In the genomic region with DNA sequence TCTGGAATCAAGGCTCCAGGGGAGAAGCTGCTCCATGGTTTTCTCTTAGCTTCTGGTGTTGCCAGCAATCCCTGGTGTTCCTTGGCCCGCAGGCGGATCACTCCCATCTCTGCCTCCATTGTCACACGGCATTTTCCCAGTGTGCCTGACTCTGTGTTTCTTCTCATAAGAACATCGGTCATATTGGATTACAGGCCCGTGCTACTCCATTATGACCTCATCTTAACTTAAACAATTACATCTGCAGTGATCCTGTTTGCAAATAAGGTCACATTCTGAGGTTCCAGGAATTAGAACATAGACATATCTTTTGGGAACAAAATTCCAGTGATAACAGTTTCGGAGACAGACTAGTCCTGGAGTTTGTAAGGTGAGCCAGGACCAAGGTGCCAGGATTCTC, we compare ENCODE assay signal across 1 cellular context.
TF ChIP-seq lines count a peak whose summit lies in the region.

No MANE protein-coding gene starts in this region.

TF ChIP-seq in endothelial cell of umbilical vein, 7 proteins besides CTCF, POLR2A, EP300 and RAD21:
- no peak for TF ChIP-seq GATA2 (IDR thresholded peaks at IDR 0.05; ENCODE audit: insufficient read depth, insufficient read length, low read depth, low read length)
- TF ChIP-seq EZH2 (IDR thresholded peaks at IDR 0.05; ENCODE audit: borderline replicate concordance, low read depth, low read length, severe bottlenecking), result no peak
- no peak for TF ChIP-seq POLR2AphosphoS5 (IDR thresholded peaks at IDR 0.05; ENCODE audit: insufficient read depth, low read depth, low read length)
- TF ChIP-seq FOS (IDR thresholded peaks at IDR 0.05; ENCODE audit: borderline replicate concordance, insufficient read depth, low read length), result no peak
- no peak for TF ChIP-seq JUN (IDR thresholded peaks at IDR 0.05; ENCODE audit: borderline replicate concordance, insufficient read depth, insufficient read length, low read depth)
- TF ChIP-seq, protein P1, sequence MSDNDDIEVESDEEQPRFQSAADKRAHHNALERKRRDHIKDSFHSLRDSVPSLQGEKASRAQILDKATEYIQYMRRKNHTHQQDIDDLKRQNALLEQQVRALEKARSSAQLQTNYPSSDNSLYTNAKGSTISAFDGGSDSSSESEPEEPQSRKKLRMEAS (IDR thresholded peaks at IDR 0.05; ENCODE audit: insufficient read depth, insufficient read length), result no peak
- TF ChIP-seq MYC (IDR thresholded peaks at IDR 0.05; ENCODE audit: low read depth, low read length), result no peak
